In the genomic region with DNA sequence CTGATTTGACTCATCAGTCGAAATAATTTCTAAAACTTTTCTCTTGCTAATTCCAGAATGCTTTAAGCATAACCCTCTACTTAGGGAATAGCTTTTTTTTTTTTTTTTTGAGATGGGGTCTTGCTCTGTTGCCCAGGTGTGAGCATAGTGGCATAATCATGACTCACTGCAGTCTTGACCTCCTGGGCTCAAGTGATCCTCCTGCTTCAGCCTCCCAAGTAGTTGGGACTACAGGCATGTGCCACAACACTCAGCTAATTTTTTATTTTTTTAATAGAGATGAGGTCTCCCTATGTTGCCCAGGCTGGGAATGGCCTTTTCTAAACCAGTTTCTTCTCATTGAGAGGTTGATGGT, we compare ENCODE assay signal across 16 cellular contexts. TPM values are rescaled to one million over a fixed set of nuclear protein-coding genes. Genes with fewer than 3 reads are reported as not detected.
DNase-seq lines count a peak whose midpoint lies in the region; ATAC-seq and TF ChIP-seq lines count a peak whose summit lies in the region.
"Had no signal": no experiment of that assay in that cellular context is flagged by ENCODE, and none has a peak within 500 bp of the region (broad histone marks: within the 10 kb centered on the region; RNA-seq: fewer than 3 reads in every experiment).

No MANE protein-coding gene starts in this region.

- CTCF ChIA-PET in CD8-positive, alpha-beta memory T cell (lab: Charles Lee): interaction anchor here (0.7 to 9.3 kb wide), 9 partner anchors 13 to 257 kb away, joined by 3 to 111 read pairs (median 5); a partner anchor contains a TSS

- no peaks in the 10 kb centered on the region for H3K79me2 ChIP-seq in parathyroid adenoma

- peaks cover 78% of the 10 kb centered on the region for H3K4me1 ChIP-seq in CD8-positive, alpha-beta memory T cell (ENCODE audit: insufficient read depth, low read length)
- H3K4me1 ChIP-seq in parathyroid adenoma (peaks cover 61% of the 10 kb centered on the region), right cardiac atrium (ENCODE audit: control insufficient read depth, insufficient read depth, low read length) (peaks cover 10% of the 10 kb centered on the region)

- no peaks in the 10 kb centered on the region for H3K9me3 ChIP-seq in CD8-positive, alpha-beta memory T cell (ENCODE audit: low read length)
- H3K9me3 ChIP-seq in parathyroid adenoma (ENCODE audit: control insufficient read depth, low read length) (no peaks in the 10 kb centered on the region), right cardiac atrium (ENCODE audit: control insufficient read depth, low read length) (no peaks in the 10 kb centered on the region)
- H3K9me3 ChIP-seq: heart left ventricle, transverse colon had no signal

- H3K27me3 Mint-ChIP-seq in activated CD4-positive, alpha-beta T cell treated with anti-CD3 and anti-CD28 coated beads, Interleukin-2, amount 10 ng/mL, durations not matched to agents 24 days and 14 days: no peaks in the 10 kb centered on the region
- no peaks in the 10 kb centered on the region for H3K27me3 Mint-ChIP-seq in CD8-positive, alpha-beta memory T cell
- H3K27me3 Mint-ChIP-seq in activated T-helper 1 cell treated with anti-CD3 and anti-CD28 coated beads, Interleukin-12 subunit alpha, Interleukin-12 subunit beta, Interleukin-2, Interleukin-4 antibody, amounts not matched to agents 30 ng/mL and 10 ng/mL and 1 ng/mL, durations not matched to agents 14 hours and 24 hours and 36 hours (ENCODE audit: insufficient read depth): no peaks in the 10 kb centered on the region
- H3K27me3 Mint-ChIP-seq: progenitor cell of endocrine pancreas had no signal

- H3K27ac ChIP-seq in CD8-positive, alpha-beta memory T cell (ENCODE audit: low read depth, low read length): no peak overlapping the region
- H3K27ac ChIP-seq in parathyroid adenoma (peak overlapping the region; percentile 82), right cardiac atrium (ENCODE audit: low read length) (no peak overlapping the region)

- 96% methylated on average over 1 of the region's 1 CpG for WGBS in right cardiac atrium

- no peaks in the 10 kb centered on the region for H3K27me3 ChIP-seq in CD8-positive, alpha-beta memory T cell (ENCODE audit: insufficient read depth, low read length, poor library complexity, severe bottlenecking)
- H3K27me3 ChIP-seq in parathyroid adenoma (ENCODE audit: control insufficient read depth, insufficient read depth, low read length) (no peaks in the 10 kb centered on the region), right cardiac atrium (ENCODE audit: control insufficient read depth, insufficient read depth) (no peaks in the 10 kb centered on the region)
- H3K27me3 ChIP-seq: heart left ventricle, transverse colon had no signal

- ATAC-seq in right cardiac atrium: no peak

- peaks cover 74% of the 10 kb centered on the region for H3K36me3 Mint-ChIP-seq in activated CD4-positive, alpha-beta T cell treated with anti-CD3 and anti-CD28 coated beads, Interleukin-2, amount 10 ng/mL, durations not matched to agents 24 days and 14 days (ENCODE audit: low read depth)
- peaks cover 3 to 27% (median 4%) of the 10 kb centered on the region in 3 donors for H3K36me3 Mint-ChIP-seq in CD8-positive, alpha-beta memory T cell
- peaks cover 58% of the 10 kb centered on the region for H3K36me3 Mint-ChIP-seq in activated T-helper 1 cell treated with anti-CD3 and anti-CD28 coated beads, Interleukin-12 subunit alpha, Interleukin-12 subunit beta, Interleukin-2, Interleukin-4 antibody, amounts not matched to agents 30 ng/mL and 10 ng/mL and 1 ng/mL, durations not matched to agents 14 hours and 24 hours and 36 hours (ENCODE audit: low read depth)

- peak overlapping the region; percentile 91 for H3K27ac Mint-ChIP-seq in activated CD4-positive, alpha-beta T cell treated with anti-CD3 and anti-CD28 coated beads, Interleukin-2, amount 10 ng/mL, durations not matched to agents 24 days and 14 days
- H3K27ac Mint-ChIP-seq in CD8-positive, alpha-beta memory T cell: peak overlapping the region in 7 of 8 donors; percentile 50 to 92 (median 90)
- H3K27ac Mint-ChIP-seq in activated T-helper 1 cell treated with anti-CD3 and anti-CD28 coated beads, Interleukin-12 subunit alpha, Interleukin-12 subunit beta, Interleukin-2, Interleukin-4 antibody, amounts not matched to agents 30 ng/mL and 10 ng/mL and 1 ng/mL, durations not matched to agents 14 hours and 24 hours and 36 hours: peak overlapping the region; percentile 97
- H3K27ac Mint-ChIP-seq: progenitor cell of endocrine pancreas had no signal

- H3K9ac ChIP-seq in parathyroid adenoma: no peak overlapping the region

- H3K9me3 Mint-ChIP-seq in activated CD4-positive, alpha-beta T cell treated with anti-CD3 and anti-CD28 coated beads, Interleukin-2, amount 10 ng/mL, durations not matched to agents 24 days and 14 days: peaks cover 6% of the 10 kb centered on the region
- no peaks in the 10 kb centered on the region for H3K9me3 Mint-ChIP-seq in CD8-positive, alpha-beta memory T cell
- H3K9me3 Mint-ChIP-seq in activated T-helper 1 cell treated with anti-CD3 and anti-CD28 coated beads, Interleukin-12 subunit alpha, Interleukin-12 subunit beta, Interleukin-2, Interleukin-4 antibody, amounts not matched to agents 30 ng/mL and 10 ng/mL and 1 ng/mL, durations not matched to agents 14 hours and 24 hours and 36 hours: no peaks in the 10 kb centered on the region

- no peak overlapping the region for H2AFZ ChIP-seq in parathyroid adenoma

- POLR2A ChIA-PET in CD8-positive, alpha-beta memory T cell (lab: Charles Lee): interaction anchor here (0.5 to 3.3 kb wide), 6 partner anchors 8 to 1177 kb away, joined by 3 to 18 read pairs (median 5); a partner anchor contains a TSS

- H3K4me1 Mint-ChIP-seq in activated CD4-positive, alpha-beta T cell treated with anti-CD3 and anti-CD28 coated beads, Interleukin-2, amount 10 ng/mL, durations not matched to agents 24 days and 14 days: peaks cover 77% of the 10 kb centered on the region
- H3K4me1 Mint-ChIP-seq in CD8-positive, alpha-beta memory T cell: peaks cover 81 to 89% (median 87%) of the 10 kb centered on the region in 3 donors
- peaks cover 86% of the 10 kb centered on the region for H3K4me1 Mint-ChIP-seq in activated T-helper 1 cell treated with anti-CD3 and anti-CD28 coated beads, Interleukin-12 subunit alpha, Interleukin-12 subunit beta, Interleukin-2, Interleukin-4 antibody, amounts not matched to agents 30 ng/mL and 10 ng/mL and 1 ng/mL, durations not matched to agents 14 hours and 24 hours and 36 hours (ENCODE audit: low read depth)

- no peaks in the 10 kb centered on the region for H3K36me3 ChIP-seq in CD8-positive, alpha-beta memory T cell (ENCODE audit: insufficient read depth, low read length)
- no peaks in the 10 kb centered on the region for H3K36me3 ChIP-seq in parathyroid adenoma (ENCODE audit: control insufficient read depth, insufficient read depth, low read length)

- H3K4me2 ChIP-seq in parathyroid adenoma (ENCODE audit: low read length): peak overlapping the region; percentile 67

- intact Hi-C loops in activated CD4-positive, alpha-beta T cell treated with anti-CD3 and anti-CD28 coated beads, Interleukin-2, amount 10 ng/mL, durations not matched to agents 24 days and 14 days (cut with micrococcal nuclease): no loop called here
- intact Hi-C loops in activated T-helper 1 cell treated with anti-CD3 and anti-CD28 coated beads, Interleukin-12 subunit alpha, Interleukin-12 subunit beta, Interleukin-2, Interleukin-4 antibody, amounts not matched to agents 30 ng/mL and 10 ng/mL and 1 ng/mL, durations not matched to agents 14 hours and 24 hours and 36 hours (cut with micrococcal nuclease): loop anchor here (2.0 kb wide), 1 partner anchor 13 kb away; a partner anchor contains a TSS
- intact Hi-C loops in right cardiac atrium (cut with DNase I): no loop called here

- TF ChIP-seq CTCF in parathyroid adenoma (IDR thresholded peaks at IDR 0.05): no peak

- H3K4me3 ChIP-seq in CD8-positive, alpha-beta memory T cell (ENCODE audit: low read length): no peak overlapping the region
- no peak overlapping the region for H3K4me3 ChIP-seq in parathyroid adenoma (ENCODE audit: low read depth, low read length)
- no peak overlapping the region for H3K4me3 ChIP-seq in right cardiac atrium (ENCODE audit: low read length)
- H3K4me3 ChIP-seq: heart left ventricle, transverse colon had no signal

- DNase-seq in activated CD4-positive, alpha-beta T cell treated with anti-CD3 and anti-CD28 coated beads, Interleukin-2, amount 10 ng/mL, durations not matched to agents 24 days and 14 days: no peak
- no peak for DNase-seq in activated CD4-positive, alpha-beta T cell treated with anti-CD3 and anti-CD28 coated beads for 4 hours
- DNase-seq in CD8-positive, alpha-beta memory T cell: no peak
- DNase-seq in activated T-helper 1 cell treated with anti-CD3 and anti-CD28 coated beads, Interleukin-12 subunit alpha, Interleukin-12 subunit beta, Interleukin-2, Interleukin-4 antibody, amounts not matched to agents 30 ng/mL and 10 ng/mL and 1 ng/mL, durations not matched to agents 14 hours and 24 hours and 36 hours (ENCODE audit: low spot score): no peak
- DNase-seq in right cardiac atrium: no peak
- no peak for DNase-seq in KG1 (lab: John Stamatoyannopoulos, UW)
- DNase-seq in NCI-H2029 treated with DMSO at 0.1 percent for 48 hours (lab: John Stamatoyannopoulos, UW): no peak
- DNase-seq: amygdala; C1 segment of cervical spinal cord; central memory CD4-positive, alpha-beta T cell; NCI-H1417 treated with DMSO at 0.1 percent for 48 hours; transverse colon had no signal

- no peak overlapping the region for H3K4me3 Mint-ChIP-seq in activated CD4-positive, alpha-beta T cell treated with anti-CD3 and anti-CD28 coated beads, Interleukin-2, amount 10 ng/mL, durations not matched to agents 24 days and 14 days
- peak overlapping the region in 6 of 7 donors; percentile 14 to 85 (median 68) for H3K4me3 Mint-ChIP-seq in CD8-positive, alpha-beta memory T cell
- H3K4me3 Mint-ChIP-seq in activated T-helper 1 cell treated with anti-CD3 and anti-CD28 coated beads, Interleukin-12 subunit alpha, Interleukin-12 subunit beta, Interleukin-2, Interleukin-4 antibody, amounts not matched to agents 30 ng/mL and 10 ng/mL and 1 ng/mL, durations not matched to agents 14 hours and 24 hours and 36 hours: peak overlapping the region; percentile 71

RNA-seq across cellular contexts. Expression of a gene that starts 13.6 kb away (rescaled TPM):
- total RNA-seq in activated CD4-positive, alpha-beta T cell treated with anti-CD3 and anti-CD28 coated beads, Interleukin-2, amount 10 ng/mL, durations not matched to agents 24 days and 14 days: 143 and 146 TPM in 2 replicates
- 10 to 100 TPM; 91.1 to 95.9 TPM for total RNA-seq in CD8-positive, alpha-beta memory T cell
- 120 TPM for polyA plus RNA-seq in CD8-positive, alpha-beta memory T cell
- total RNA-seq in activated T-helper 1 cell treated with anti-CD3 and anti-CD28 coated beads, Interleukin-12 subunit alpha, Interleukin-12 subunit beta, Interleukin-2, Interleukin-4 antibody, amounts not matched to agents 30 ng/mL and 10 ng/mL and 1 ng/mL, durations not matched to agents 14 hours and 24 hours and 36 hours: 152 and 157 TPM in 2 replicates
- total RNA-seq in right cardiac atrium: 10 to 100 TPM; 28.7 to 34.7 (median 33.6) TPM
- 8.1 TPM for polyA plus RNA-seq in right cardiac atrium

RNA-seq across cellular contexts. Expression of a gene that starts 48.4 kb away (rescaled TPM):
- 35.3 and 42.6 TPM in 2 replicates for total RNA-seq in activated CD4-positive, alpha-beta T cell treated with anti-CD3 and anti-CD28 coated beads, Interleukin-2, amount 10 ng/mL, durations not matched to agents 24 days and 14 days
- 10 to 100 TPM; 31.3 to 32.2 TPM for total RNA-seq in CD8-positive, alpha-beta memory T cell
- 15.3 TPM for polyA plus RNA-seq in CD8-positive, alpha-beta memory T cell
- 34.7 and 37.2 TPM in 2 replicates for total RNA-seq in activated T-helper 1 cell treated with anti-CD3 and anti-CD28 coated beads, Interleukin-12 subunit alpha, Interleukin-12 subunit beta, Interleukin-2, Interleukin-4 antibody, amounts not matched to agents 30 ng/mL and 10 ng/mL and 1 ng/mL, durations not matched to agents 14 hours and 24 hours and 36 hours
- 1 to 10 TPM; 5.1 to 9.5 (median 6.8) TPM for total RNA-seq in right cardiac atrium
- 4.3 TPM for polyA plus RNA-seq in right cardiac atrium

RNA-seq across cellular contexts. Expression of a gene that starts 48.5 kb away (rescaled TPM):
- 23.9 and 26.1 TPM in 2 replicates for total RNA-seq in activated CD4-positive, alpha-beta T cell treated with anti-CD3 and anti-CD28 coated beads, Interleukin-2, amount 10 ng/mL, durations not matched to agents 24 days and 14 days
- total RNA-seq in CD8-positive, alpha-beta memory T cell: 10 to 100 TPM; 28.3 to 29.2 TPM
- polyA plus RNA-seq in CD8-positive, alpha-beta memory T cell: 31.5 TPM
- 28.2 and 28.4 TPM in 2 replicates for total RNA-seq in activated T-helper 1 cell treated with anti-CD3 and anti-CD28 coated beads, Interleukin-12 subunit alpha, Interleukin-12 subunit beta, Interleukin-2, Interleukin-4 antibody, amounts not matched to agents 30 ng/mL and 10 ng/mL and 1 ng/mL, durations not matched to agents 14 hours and 24 hours and 36 hours
- total RNA-seq in right cardiac atrium: 1 to 10 TPM; 6.7 to 7.8 (median 7.4) TPM
- 8.4 TPM for polyA plus RNA-seq in right cardiac atrium

RNA-seq across cellular contexts. Expression of a gene that starts 55.8 kb away (rescaled TPM):
- total RNA-seq in activated CD4-positive, alpha-beta T cell treated with anti-CD3 and anti-CD28 coated beads, Interleukin-2, amount 10 ng/mL, durations not matched to agents 24 days and 14 days: not detected in 2 replicates
- not detected for total RNA-seq in CD8-positive, alpha-beta memory T cell
- polyA plus RNA-seq in CD8-positive, alpha-beta memory T cell: not detected
- not detected in 2 replicates for total RNA-seq in activated T-helper 1 cell treated with anti-CD3 and anti-CD28 coated beads, Interleukin-12 subunit alpha, Interleukin-12 subunit beta, Interleukin-2, Interleukin-4 antibody, amounts not matched to agents 30 ng/mL and 10 ng/mL and 1 ng/mL, durations not matched to agents 14 hours and 24 hours and 36 hours
- total RNA-seq in right cardiac atrium: not detected
- not detected for polyA plus RNA-seq in right cardiac atrium
- total RNA-seq: heart left ventricle, M059J, progenitor cell of endocrine pancreas, transverse colon had no signal
- polyA plus RNA-seq: heart left ventricle had no signal
